ENCODE assay signal across 26 cellular contexts in the genomic region with DNA sequence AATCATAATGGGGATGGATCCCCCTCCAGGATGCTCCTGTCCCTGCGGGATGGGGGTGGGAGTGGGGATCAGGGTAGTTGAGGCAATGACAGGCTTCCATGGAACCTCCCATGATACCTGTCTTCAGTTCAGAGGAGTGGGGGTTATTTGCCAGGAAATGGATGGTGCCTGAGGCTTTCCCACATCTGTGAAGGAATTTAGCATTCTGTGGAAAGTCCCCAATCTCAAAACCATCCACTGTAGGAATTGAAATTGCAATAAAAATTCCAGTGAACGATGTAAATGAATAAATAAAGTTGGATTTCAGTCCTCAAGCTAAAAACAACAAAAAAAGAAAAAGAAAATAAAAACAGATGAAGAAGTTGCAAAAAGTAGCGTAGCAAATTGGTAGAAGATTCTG.
"Had no signal": no experiment of that assay in that cellular context is flagged by ENCODE, and none has a peak within 500 bp of the region (broad histone marks: within the 10 kb centered on the region; RNA-seq: fewer than 3 reads in every experiment).

No MANE protein-coding gene starts in this region.

- H3K27ac ChIP-seq: neural progenitor cell, neutrophil, pancreas, prostate gland, skin epidermis, suprapubic skin, thoracic aorta, tibial artery, uterus had no signal

- ATAC-seq: natural killer cell; pancreas; right cardiac atrium; sciatic nerve; stimulated activated naive B cell treated with anti-CD40 and anti-IgM and Interleukin-4, amounts not matched to agents 10 μg/mL and 1 μg/mL and 100 μg/mL, for 72 hours had no signal

- H3K27me3 ChIP-seq: neural progenitor cell, neutrophil, pancreas, suprapubic skin, tibial artery, uterus had no signal

- DNase-seq: islet precursor cell; left ventricle myocardium inferior; mesendoderm; naive B cell; natural killer cell; nephron progenitor cell; occipital lobe; pancreas; posterior cingulate gyrus; retina; stimulated activated CD4-positive, alpha-beta T cell treated with anti-CD3 and anti-CD28 coated beads, Interleukin-12 subunit alpha, Interleukin-12 subunit beta, amount 100 ng/mL, for 4 hours; stimulated activated CD4-positive, alpha-beta T cell treated with anti-CD3 and anti-CD28 coated beads, Interleukin-15, amount 100 ng/mL, for 24 hours; stimulated activated CD4-positive, alpha-beta T cell treated with anti-CD3 and anti-CD28 coated beads, Interleukin-2, amount 100 ng/mL, for 24 hours; stimulated activated CD4-positive, alpha-beta T cell treated with anti-CD3 and anti-CD28 coated beads, Interleukin-4, amount 100 ng/mL, for 1 hour; stimulated activated naive B cell treated with anti-CD40 and anti-IgM and Interleukin-4, amounts not matched to agents 10 μg/mL and 1 μg/mL and 100 μg/mL, for 72 hours; tibial artery; uterus had no signal

- H3K4me1 ChIP-seq: neural progenitor cell, pancreas, prostate gland, suprapubic skin, tibial artery, uterus had no signal

- H3K4me3 ChIP-seq: left ventricle myocardium inferior, lung, neural progenitor cell, pancreas, prostate gland, skin epidermis, suprapubic skin, thoracic aorta, tibial artery, uterus had no signal

- H3K9me3 ChIP-seq: neutrophil, pancreas, prostate gland, thoracic aorta, tibial artery, uterus had no signal

- H3K4me2 ChIP-seq: neural progenitor cell had no signal

- H2AFZ ChIP-seq: neural progenitor cell had no signal

- H3K9ac ChIP-seq: neural progenitor cell had no signal

- H3K36me3 ChIP-seq: neural progenitor cell, neutrophil, pancreas, prostate gland, suprapubic skin, thoracic aorta, tibial artery, uterus had no signal
